In the genomic region with DNA sequence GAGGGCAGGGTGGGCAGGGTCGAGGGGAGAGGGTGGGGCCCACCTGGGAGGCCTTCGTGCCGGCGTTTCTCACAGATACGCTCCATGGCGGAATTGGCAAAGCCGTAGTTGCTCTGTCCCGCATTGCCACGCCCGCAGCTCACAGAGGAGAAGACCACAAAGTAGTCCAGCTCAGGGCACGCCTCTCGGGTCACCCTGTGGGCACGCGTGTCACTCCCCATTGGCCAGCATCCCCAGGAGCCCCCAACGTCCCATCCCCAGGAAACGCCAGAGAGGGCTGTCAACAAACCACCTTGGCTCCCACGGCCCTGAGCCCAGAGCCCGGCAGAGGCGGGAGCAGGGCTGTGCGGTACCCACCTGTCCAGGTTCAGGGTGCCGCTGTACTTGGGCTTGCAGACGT, we compare ENCODE assay signal across 8 cellular contexts.
"Had no signal": no experiment of that assay in that cellular context is flagged by ENCODE, and none has a peak within 500 bp of the region (broad histone marks: within the 10 kb centered on the region; RNA-seq: fewer than 3 reads in every experiment).

No MANE protein-coding gene starts in this region.

- H3K4me2 ChIP-seq: GM23338 had no signal

- DNase-seq: H9, HCEC 1CT, IMR-90, KBM-7 had no signal

- FAIRE-seq: H1, H54 had no signal

- ATAC-seq: GM23338 had no signal

- H2AFZ ChIP-seq: GM23338 had no signal

- H3K27ac ChIP-seq: HL-60 had no signal

- H3K4me3 ChIP-seq: GM23338 had no signal
